3 cellular contexts compared by ENCODE assay signal in the genomic region with DNA sequence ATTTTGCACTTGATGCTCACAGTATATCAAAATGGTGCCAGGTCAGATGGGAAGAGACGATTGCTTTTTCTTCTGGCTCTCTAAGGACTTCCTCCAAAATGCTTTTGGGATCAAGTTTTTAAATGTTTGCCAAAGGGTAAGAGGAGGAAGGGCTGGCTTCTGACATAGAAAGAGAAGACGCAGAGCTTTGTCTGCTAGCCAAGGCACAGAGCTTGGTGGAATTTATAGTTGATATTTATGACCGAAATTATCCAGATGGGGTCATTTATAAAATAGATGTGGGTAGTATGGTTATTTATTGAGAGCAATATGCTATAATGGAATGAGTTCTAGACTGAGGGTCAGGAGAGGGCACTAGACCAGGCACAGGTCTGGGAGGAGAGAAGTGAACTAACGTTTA.
"Had no signal": no experiment of that assay in that cellular context is flagged by ENCODE, and none has a peak within 500 bp of the region (broad histone marks: within the 10 kb centered on the region; RNA-seq: fewer than 3 reads in every experiment).

No MANE protein-coding gene starts in this region.

- ATAC-seq: HepG2, K562 had no signal

- FAIRE-seq: HepG2, HTR-8/SVneo, K562 had no signal
